Comparison of ENCODE assay signal across 20 cellular contexts in the genomic region with DNA sequence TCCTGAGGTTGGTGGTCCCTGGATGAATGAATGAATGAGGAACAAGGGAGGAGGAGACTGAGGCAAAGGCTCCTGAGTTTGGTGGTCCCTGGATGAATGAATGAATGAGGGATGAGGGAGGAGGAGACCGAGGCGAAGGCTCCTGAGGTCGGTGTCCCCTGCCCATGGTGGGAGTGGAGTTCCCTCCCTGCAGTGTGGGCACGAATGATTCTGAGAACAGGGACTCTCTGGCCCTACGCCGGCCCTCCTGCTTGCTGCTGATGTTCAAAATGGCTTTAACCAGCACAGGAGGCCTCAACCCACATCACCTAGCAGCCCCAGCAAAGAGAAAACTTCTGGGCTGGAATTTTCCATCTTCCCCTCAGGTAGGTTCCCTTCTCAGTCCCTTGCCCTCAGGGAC.
DNase-seq lines count a peak whose midpoint lies in the region; ATAC-seq and TF ChIP-seq lines count a peak whose summit lies in the region.
"Had no signal": no experiment of that assay in that cellular context is flagged by ENCODE, and none has a peak within 500 bp of the region (broad histone marks: within the 10 kb centered on the region; RNA-seq: fewer than 3 reads in every experiment).

No MANE protein-coding gene starts in this region.

- H3F3A ChIP-seq in neural progenitor cell (ENCODE audit: low read depth): no peaks in the 10 kb centered on the region

- H3K79me2 ChIP-seq in neural progenitor cell (ENCODE audit: low read depth): no peaks in the 10 kb centered on the region

- no peak overlapping the region for H3K4me2 ChIP-seq in neural progenitor cell
- H3K4me2 ChIP-seq: A549; BLaER1 treated with 17β-estradiol and CSF1 and Interleukin-3, amounts not matched to agents 10 nM and 100 nM had no signal

- H3K4me3 ChIP-seq in esophagus muscularis mucosa (no peak overlapping the region), neural progenitor cell (no peak overlapping the region), Peyer's patch (no peak overlapping the region)
- H3K4me3 ChIP-seq: A549; BLaER1 treated with 17β-estradiol and CSF1 and Interleukin-3, amounts not matched to agents 10 nM and 100 nM had no signal

- WGBS in esophagus muscularis mucosa: 92% methylated on average over 6 of the region's 6 CpGs

- H3K4me3 Mint-ChIP-seq in neural progenitor cell (peak overlapping the region; percentile 48), osteocyte (ENCODE audit: unreplicated experiment) (no peak overlapping the region)
- H3K4me3 Mint-ChIP-seq in natural killer cell treated with Interleukin-12 subunit alpha and Interleukin-12 subunit beta and Interleukin-15 and Interleukin-18, amount 100 ng/mL, for 72 hours: no peak overlapping the region
- H3K4me3 Mint-ChIP-seq: B cell; CD4-positive, alpha-beta T cell; CD8-positive, alpha-beta T cell had no signal

- no peak overlapping the region for H2AFZ ChIP-seq in neural progenitor cell (replicated peaks)

- H3K4me1 Mint-ChIP-seq in neural progenitor cell: peaks cover 8% of the 10 kb centered on the region
- no peaks in the 10 kb centered on the region for H3K4me1 Mint-ChIP-seq in osteocyte (ENCODE audit: unreplicated experiment)
- no peaks in the 10 kb centered on the region for H3K4me1 Mint-ChIP-seq in natural killer cell treated with Interleukin-12 subunit alpha and Interleukin-12 subunit beta and Interleukin-15 and Interleukin-18, amount 100 ng/mL, for 72 hours (ENCODE audit: low read depth in 2 of 2)
- H3K4me1 Mint-ChIP-seq: B cell had no signal

- H3K9me3 Mint-ChIP-seq in neural progenitor cell (peaks cover 8% of the 10 kb centered on the region), osteocyte (ENCODE audit: unreplicated experiment) (peaks cover 29% of the 10 kb centered on the region)
- peaks cover 13% of the 10 kb centered on the region for H3K9me3 Mint-ChIP-seq in natural killer cell treated with Interleukin-12 subunit alpha and Interleukin-12 subunit beta and Interleukin-15 and Interleukin-18, amount 100 ng/mL, for 72 hours

- H3K27ac ChIP-seq in esophagus muscularis mucosa (replicated peaks in 1 of 4) (no peak overlapping the region), neural progenitor cell (no peak overlapping the region), Peyer's patch (no peak overlapping the region)
- H3K27ac ChIP-seq: 22Rv1; A549; BLaER1 treated with 17β-estradiol and CSF1 and Interleukin-3, amounts not matched to agents 10 nM and 100 nM; C4-2B had no signal

- DNase-seq in activated CD8-positive, alpha-beta memory T cell treated with anti-CD3 and anti-CD28 coated beads for 24 hours: peak; percentile 3
- DNase-seq in activated CD8-positive, alpha-beta memory T cell treated with anti-CD3 and anti-CD28 coated beads, Interleukin-2, amount 50 U/mL, for 48 hours: no peak
- DNase-seq in esophagus muscularis mucosa (ENCODE audit: extremely low spot score) (peak; percentile 57), neural progenitor cell (ENCODE audit: low spot score) (no peak), osteocyte (ENCODE audit: extremely low spot score, unreplicated experiment) (peak; percentile 73), Peyer's patch (no peak), NCI-H2227 treated with DMSO at 0.1 percent for 48 hours (lab: John Stamatoyannopoulos, UW) (no peak)
- DNase-seq in natural killer cell treated with Interleukin-12 subunit alpha and Interleukin-12 subunit beta and Interleukin-15 and Interleukin-18, amount 100 ng/mL, for 72 hours (ENCODE audit: low spot score): no peak
- DNase-seq: AML-193; Caco-2; Calu3; CD4-positive, alpha-beta T cell; CD8-positive, alpha-beta T cell; DMS79 treated with DMSO at 0.1 percent for 48 hours; GF-D8 had no signal

- no peak overlapping the region for H3K9ac ChIP-seq in neural progenitor cell
- H3K9ac ChIP-seq: BLaER1 treated with 17β-estradiol and CSF1 and Interleukin-3, amounts not matched to agents 10 nM and 100 nM had no signal

- no peaks in the 10 kb centered on the region for H4K20me1 ChIP-seq in neural progenitor cell (ENCODE audit: low read depth)
- H4K20me1 ChIP-seq: BLaER1 treated with 17β-estradiol and CSF1 and Interleukin-3, amounts not matched to agents 10 nM and 100 nM had no signal

- TF ChIP-seq POLR2A in esophagus muscularis mucosa (IDR thresholded peaks at IDR 0.05; ENCODE audit: low read depth): no peak
- no peak for TF ChIP-seq POLR2A in Peyer's patch (IDR thresholded peaks at IDR 0.05)

- no peak for ATAC-seq in natural killer cell treated with Interleukin-12 subunit alpha and Interleukin-12 subunit beta and Interleukin-15 and Interleukin-18, amount 100 ng/mL, for 72 hours
- ATAC-seq: A549; CD8-positive, alpha-beta T cell had no signal

- H3K36me3 Mint-ChIP-seq in neural progenitor cell: no peaks in the 10 kb centered on the region
- H3K36me3 Mint-ChIP-seq in osteocyte (ENCODE audit: unreplicated experiment): no peaks in the 10 kb centered on the region
- H3K36me3 Mint-ChIP-seq in natural killer cell treated with Interleukin-12 subunit alpha and Interleukin-12 subunit beta and Interleukin-15 and Interleukin-18, amount 100 ng/mL, for 72 hours: no peaks in the 10 kb centered on the region
- H3K36me3 Mint-ChIP-seq: CD8-positive, alpha-beta T cell had no signal

- H3K9me3 ChIP-seq in esophagus muscularis mucosa: no peaks in the 10 kb centered on the region
- H3K9me3 ChIP-seq in neural progenitor cell (ENCODE audit: low read depth): no peaks in the 10 kb centered on the region
- no peaks in the 10 kb centered on the region for H3K9me3 ChIP-seq in Peyer's patch
- H3K9me3 ChIP-seq: A549, Caco-2 had no signal

- H3K36me3 ChIP-seq in esophagus muscularis mucosa (no peaks in the 10 kb centered on the region), neural progenitor cell (no peaks in the 10 kb centered on the region), Peyer's patch (no peaks in the 10 kb centered on the region)
- H3K36me3 ChIP-seq: BLaER1 treated with 17β-estradiol and CSF1 and Interleukin-3, amounts not matched to agents 10 nM and 100 nM had no signal

- intact Hi-C loops in esophagus muscularis mucosa (cut with DNase I): no loop called here

- H3K27me3 Mint-ChIP-seq in neural progenitor cell (ENCODE audit: insufficient read depth, low read depth) (peaks cover 9% of the 10 kb centered on the region), osteocyte (ENCODE audit: unreplicated experiment) (no peaks in the 10 kb centered on the region)
- no peaks in the 10 kb centered on the region for H3K27me3 Mint-ChIP-seq in natural killer cell treated with Interleukin-12 subunit alpha and Interleukin-12 subunit beta and Interleukin-15 and Interleukin-18, amount 100 ng/mL, for 72 hours
- H3K27me3 Mint-ChIP-seq: B cell; CD4-positive, alpha-beta T cell had no signal

- no peaks in the 10 kb centered on the region for H3K27me3 ChIP-seq in esophagus muscularis mucosa
- no peaks in the 10 kb centered on the region for H3K27me3 ChIP-seq in neural progenitor cell
- no peaks in the 10 kb centered on the region for H3K27me3 ChIP-seq in Peyer's patch
- H3K27me3 ChIP-seq: BLaER1 treated with 17β-estradiol and CSF1 and Interleukin-3, amounts not matched to agents 10 nM and 100 nM had no signal

- no peak for TF ChIP-seq EP300 in esophagus muscularis mucosa (IDR thresholded peaks at IDR 0.05)

- H3K27ac Mint-ChIP-seq in neural progenitor cell: no peak overlapping the region
- H3K27ac Mint-ChIP-seq in osteocyte (ENCODE audit: unreplicated experiment): no peak overlapping the region
- H3K27ac Mint-ChIP-seq in natural killer cell treated with Interleukin-12 subunit alpha and Interleukin-12 subunit beta and Interleukin-15 and Interleukin-18, amount 100 ng/mL, for 72 hours: no peak overlapping the region
- H3K27ac Mint-ChIP-seq: B cell; CD4-positive, alpha-beta T cell; CD8-positive, alpha-beta T cell had no signal

- H3K4me1 ChIP-seq in esophagus muscularis mucosa (no peaks in the 10 kb centered on the region), neural progenitor cell (no peaks in the 10 kb centered on the region), Peyer's patch (no peaks in the 10 kb centered on the region)
- H3K4me1 ChIP-seq: A549; BLaER1 treated with 17β-estradiol and CSF1 and Interleukin-3, amounts not matched to agents 10 nM and 100 nM; Caco-2 had no signal

- TF ChIP-seq CTCF in esophagus muscularis mucosa (IDR thresholded peaks at IDR 0.05) (no peak), neural progenitor cell (IDR thresholded peaks at IDR 0.05) (no peak), osteocyte (IDR thresholded peaks at IDR 0.05) (no peak), Peyer's patch (IDR thresholded peaks at IDR 0.05) (no peak)

Comparison
In these comparisons a context has a peak if more than half of its experiments do, and no peak if none do; other contexts are left out.
1. DNase-seq: peak in activated CD8-positive, alpha-beta memory T cell treated with anti-CD3 and anti-CD28 coated beads for 24 hours (single experiment), esophagus muscularis mucosa (single experiment) and osteocyte (single experiment); none in activated CD8-positive, alpha-beta memory T cell treated with anti-CD3 and anti-CD28 coated beads, Interleukin-2, amount 50 U/mL, for 48 hours (single experiment), neural progenitor cell (single experiment), natural killer cell treated with Interleukin-12 subunit alpha and Interleukin-12 subunit beta and Interleukin-15 and Interleukin-18, amount 100 ng/mL, for 72 hours (single experiment), Peyer's patch (0 of 3) and NCI-H2227 treated with DMSO at 0.1 percent for 48 hours (single experiment).